ENCODE assay signal across 34 cellular contexts in genomic region chr16:88326611-88327485, GRCh38.
"Had no signal": no experiment of that assay in that cellular context is flagged by ENCODE, and none has a peak within 500 bp of the region (broad histone marks: within the 10 kb centered on the region; RNA-seq: fewer than 3 reads in every experiment).

No MANE protein-coding gene starts in this region.

- H3K9me3 ChIP-seq: MG63, Peyer's patch had no signal

- H3K27ac Mint-ChIP-seq: activated CD4-positive, alpha-beta memory T cell treated with anti-CD3 and anti-CD28 coated beads, Interleukin-2, amount 10 ng/mL, durations not matched to agents 7 days and 5 days; activated CD8-positive, alpha-beta memory T cell treated with anti-CD3 and anti-CD28 coated beads, Interleukin-2, amount 10 ng/mL, durations not matched to agents 7 days and 5 days; activated naive CD8-positive, alpha-beta T cell; activated naive CD8-positive, alpha-beta T cell treated with anti-CD3 and anti-CD28 coated beads, Interleukin-2, amount 50 U/mL, for 24 hours; activated T-cell treated with anti-CD3 and anti-CD28 coated beads, Interleukin-2, amount 50 U/mL, for 72 hours; activated T-helper 17 cell treated with anti-CD3 and anti-CD28 coated beads, Interleukin-2, amount 50 U/mL, for 72 hours had no signal

- H3K4me3 ChIP-seq: MG63, Peyer's patch, SK-N-MC had no signal

- H3K27ac ChIP-seq: Peyer's patch, SK-N-MC, WERI-Rb-1 had no signal

- H3K4me1 Mint-ChIP-seq: activated CD4-positive, alpha-beta memory T cell treated with anti-CD3 and anti-CD28 coated beads, Interleukin-2, amount 10 ng/mL, durations not matched to agents 7 days and 5 days; activated CD8-positive, alpha-beta memory T cell treated with anti-CD3 and anti-CD28 coated beads, Interleukin-2, amount 10 ng/mL, durations not matched to agents 7 days and 5 days; activated naive CD8-positive, alpha-beta T cell treated with anti-CD3 and anti-CD28 coated beads, Interleukin-2, amount 50 U/mL, for 24 hours; activated T-helper 17 cell treated with anti-CD3 and anti-CD28 coated beads, Interleukin-2, amount 50 U/mL, for 72 hours had no signal

- H3K9me3 Mint-ChIP-seq: activated CD4-positive, alpha-beta memory T cell treated with anti-CD3 and anti-CD28 coated beads, Interleukin-2, amount 10 ng/mL, durations not matched to agents 7 days and 5 days; activated naive CD8-positive, alpha-beta T cell treated with anti-CD3 and anti-CD28 coated beads, Interleukin-2, amount 50 U/mL, for 24 hours; activated T-cell treated with anti-CD3 and anti-CD28 coated beads, Interleukin-2, amount 50 U/mL, for 72 hours; activated T-helper 17 cell treated with anti-CD3 and anti-CD28 coated beads, Interleukin-2, amount 50 U/mL, for 72 hours had no signal

- H3K4me1 ChIP-seq: Peyer's patch had no signal

- FAIRE-seq: bronchial epithelial cell had no signal

- H3K36me3 ChIP-seq: MG63, Peyer's patch, WERI-Rb-1 had no signal

- H3K4me3 Mint-ChIP-seq: activated CD4-positive, alpha-beta memory T cell treated with anti-CD3 and anti-CD28 coated beads, Interleukin-2, amount 10 ng/mL, durations not matched to agents 7 days and 5 days; activated CD8-positive, alpha-beta memory T cell treated with anti-CD3 and anti-CD28 coated beads, Interleukin-2, amount 10 ng/mL, durations not matched to agents 7 days and 5 days; activated naive CD8-positive, alpha-beta T cell; activated naive CD8-positive, alpha-beta T cell treated with anti-CD3 and anti-CD28 coated beads, Interleukin-2, amount 50 U/mL, for 24 hours; activated T-cell treated with anti-CD3 and anti-CD28 coated beads, Interleukin-2, amount 50 U/mL, for 72 hours; activated T-helper 17 cell treated with anti-CD3 and anti-CD28 coated beads, Interleukin-2, amount 50 U/mL, for 72 hours; brain had no signal

- H3K27me3 ChIP-seq: MG63, Peyer's patch had no signal

- ATAC-seq: activated CD8-positive, alpha-beta memory T cell treated with anti-CD3 and anti-CD28 coated beads, Interleukin-2, amount 10 ng/mL, durations not matched to agents 7 days and 5 days; activated naive CD8-positive, alpha-beta T cell treated with anti-CD3 and anti-CD28 coated beads, Interleukin-2, amount 50 U/mL, for 24 hours; activated T-cell treated with anti-CD3 and anti-CD28 coated beads, Interleukin-2, amount 50 U/mL, for 72 hours; activated T-helper 17 cell treated with anti-CD3 and anti-CD28 coated beads, Interleukin-2, amount 50 U/mL, for 72 hours; PC-3 had no signal

- H3K27me3 Mint-ChIP-seq: activated CD4-positive, alpha-beta memory T cell treated with anti-CD3 and anti-CD28 coated beads, Interleukin-2, amount 10 ng/mL, durations not matched to agents 7 days and 5 days; activated CD8-positive, alpha-beta memory T cell treated with anti-CD3 and anti-CD28 coated beads, Interleukin-2, amount 10 ng/mL, durations not matched to agents 7 days and 5 days; activated naive CD8-positive, alpha-beta T cell treated with anti-CD3 and anti-CD28 coated beads, Interleukin-2, amount 50 U/mL, for 24 hours; activated T-helper 17 cell treated with anti-CD3 and anti-CD28 coated beads, Interleukin-2, amount 50 U/mL, for 72 hours; brain had no signal

- H3K36me3 Mint-ChIP-seq: activated CD8-positive, alpha-beta memory T cell treated with anti-CD3 and anti-CD28 coated beads, Interleukin-2, amount 10 ng/mL, durations not matched to agents 7 days and 5 days; activated naive CD8-positive, alpha-beta T cell; brain had no signal

- DNase-seq: activated CD4-positive, alpha-beta memory T cell treated with anti-CD3 and anti-CD28 coated beads, Interleukin-2, amount 10 ng/mL, durations not matched to agents 7 days and 5 days; activated CD4-positive, alpha-beta T cell treated with anti-CD3 and anti-CD28 coated beads for 1 hour; activated CD4-positive, alpha-beta T cell treated with anti-CD3 and anti-CD28 coated beads for 48 hours; activated CD4-positive, CD25-positive, alpha-beta regulatory T cell; activated CD8-positive, alpha-beta memory T cell treated with anti-CD3 and anti-CD28 coated beads for 24 hours; activated CD8-positive, alpha-beta memory T cell treated with anti-CD3 and anti-CD28 coated beads, Interleukin-2, amount 10 ng/mL, durations not matched to agents 7 days and 5 days; activated gamma-delta T cell; activated naive CD4-positive, alpha-beta T cell treated with Interleukin-2 at 50 U/mL for 16 hours; activated naive CD8-positive, alpha-beta T cell treated with anti-CD3 and anti-CD28 coated beads, Interleukin-2, amount 50 U/mL, for 24 hours; activated T-cell treated with anti-CD3 and anti-CD28 coated beads, Interleukin-2, amount 50 U/mL, for 1 hour; activated T-cell treated with anti-CD3 and anti-CD28 coated beads, Interleukin-2, amount 50 U/mL, for 72 hours; anterior cingulate cortex; caudate nucleus; cerebellar nuclear complex; Kasumi-1; MG63; NCI-H1048; NCI-H1105 treated with DMSO at 0.1 percent for 48 hours; NCI-H1436; NCI-H1694; NCI-H1930; NCI-H2081 treated with DMSO at 0.1 percent for 48 hours; NCI-H345; NCI-H524 treated with DMSO at 0.1 percent for 48 hours; PC-3; Peyer's patch; RPMI8226; T1000; WERI-Rb-1 had no signal
